1 cellular context compared by ENCODE assay signal in genomic region chr6:53999088-53999755, GRCh38.
TF ChIP-seq lines count a peak whose summit lies in the region.

No MANE protein-coding gene starts in this region.

TF ChIP-seq in HepG2, 621 proteins besides CTCF, POLR2A, EP300 and RAD21 (continued from another document):
- TF ChIP-seq, protein P1, sequence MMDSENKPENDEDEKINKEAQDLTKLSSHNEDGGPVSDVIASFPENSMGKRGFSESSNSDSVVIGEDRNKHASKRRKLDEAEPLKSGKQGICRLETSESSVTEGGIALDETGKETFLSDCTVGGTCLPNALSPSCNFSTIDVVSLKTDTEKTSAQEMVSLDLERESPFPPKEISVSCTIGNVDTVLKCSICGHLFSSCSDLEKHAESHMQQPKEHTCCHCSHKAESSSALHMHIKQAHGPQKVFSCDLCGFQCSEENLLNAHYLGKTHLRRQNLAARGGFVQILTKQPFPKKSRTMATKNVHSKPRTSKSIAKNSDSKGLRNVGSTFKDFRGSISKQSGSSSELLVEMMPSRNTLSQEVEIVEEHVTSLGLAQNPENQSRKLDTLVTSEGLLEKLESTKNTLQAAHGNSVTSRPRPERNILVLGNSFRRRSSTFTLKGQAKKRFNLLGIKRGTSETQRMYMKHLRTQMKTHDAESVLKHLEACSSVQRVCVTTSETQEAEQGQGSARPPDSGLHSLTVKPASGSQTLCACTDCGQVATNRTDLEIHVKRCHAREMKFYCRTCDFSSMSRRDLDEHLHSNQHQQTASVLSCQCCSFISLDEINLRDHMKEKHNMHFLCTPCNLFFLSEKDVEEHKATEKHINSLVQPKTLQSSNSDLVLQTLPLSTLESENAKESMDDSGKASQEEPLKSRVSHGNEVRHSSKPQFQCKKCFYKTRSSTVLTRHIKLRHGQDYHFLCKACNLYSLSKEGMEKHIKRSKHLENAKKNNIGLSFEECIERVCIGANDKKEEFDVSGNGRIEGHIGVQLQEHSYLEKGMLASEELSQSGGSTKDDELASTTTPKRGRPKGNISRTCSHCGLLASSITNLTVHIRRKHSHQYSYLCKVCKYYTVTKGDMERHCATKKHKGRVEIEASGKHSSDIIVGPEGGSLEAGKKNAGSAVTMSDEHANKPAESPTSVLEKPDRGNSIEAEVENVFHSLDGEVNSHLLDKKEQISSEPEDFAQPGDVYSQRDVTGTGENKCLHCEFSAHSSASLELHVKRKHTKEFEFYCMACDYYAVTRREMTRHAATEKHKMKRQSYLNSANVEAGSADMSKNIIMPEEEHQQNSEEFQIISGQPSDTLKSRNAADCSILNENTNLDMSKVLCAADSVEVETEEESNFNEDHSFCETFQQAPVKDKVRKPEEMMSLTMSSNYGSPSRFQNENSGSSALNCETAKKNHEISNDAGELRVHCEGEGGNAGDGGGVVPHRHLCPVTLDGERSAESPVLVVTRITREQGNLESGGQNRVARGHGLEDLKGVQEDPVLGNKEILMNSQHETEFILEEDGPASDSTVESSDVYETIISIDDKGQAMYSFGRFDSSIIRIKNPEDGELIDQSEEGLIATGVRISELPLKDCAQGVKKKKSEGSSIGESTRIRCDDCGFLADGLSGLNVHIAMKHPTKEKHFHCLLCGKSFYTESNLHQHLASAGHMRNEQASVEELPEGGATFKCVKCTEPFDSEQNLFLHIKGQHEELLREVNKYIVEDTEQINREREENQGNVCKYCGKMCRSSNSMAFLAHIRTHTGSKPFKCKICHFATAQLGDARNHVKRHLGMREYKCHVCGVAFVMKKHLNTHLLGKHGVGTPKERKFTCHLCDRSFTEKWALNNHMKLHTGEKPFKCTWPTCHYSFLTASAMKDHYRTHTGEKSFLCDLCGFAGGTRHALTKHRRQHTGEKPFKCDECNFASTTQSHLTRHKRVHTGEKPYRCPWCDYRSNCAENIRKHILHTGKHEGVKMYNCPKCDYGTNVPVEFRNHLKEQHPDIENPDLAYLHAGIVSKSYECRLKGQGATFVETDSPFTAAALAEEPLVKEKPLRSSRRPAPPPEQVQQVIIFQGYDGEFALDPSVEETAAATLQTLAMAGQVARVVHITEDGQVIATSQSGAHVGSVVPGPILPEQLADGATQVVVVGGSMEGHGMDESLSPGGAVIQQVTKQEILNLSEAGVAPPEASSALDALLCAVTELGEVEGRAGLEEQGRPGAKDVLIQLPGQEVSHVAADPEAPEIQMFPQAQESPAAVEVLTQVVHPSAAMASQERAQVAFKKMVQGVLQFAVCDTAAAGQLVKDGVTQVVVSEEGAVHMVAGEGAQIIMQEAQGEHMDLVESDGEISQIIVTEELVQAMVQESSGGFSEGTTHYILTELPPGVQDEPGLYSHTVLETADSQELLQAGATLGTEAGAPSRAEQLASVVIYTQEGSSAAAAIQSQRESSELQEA (CRISPR knock-in tag; IDR thresholded peaks at IDR 0.05; ENCODE audit: not compliant biosample characterization) = no peak
- TF ChIP-seq XBP1 (CRISPR knock-in tag; IDR thresholded peaks at IDR 0.05) (no peak), ETV5 (CRISPR knock-in tag; IDR thresholded peaks at IDR 0.05; ENCODE audit: borderline replicate concordance) (no peak), ZSCAN12 (CRISPR knock-in tag; IDR thresholded peaks at IDR 0.05) (no peak), HNF4A (CRISPR knock-in tag; IDR thresholded peaks at IDR 0.05) (peak; percentile 57), MYC (CRISPR knock-in tag; IDR thresholded peaks at IDR 0.05; ENCODE audit: borderline replicate concordance) (no peak)
